Comparison of ENCODE assay signal across 1 cellular context in genomic region chr11:106461148-106461547, GRCh38.
TF ChIP-seq lines count a peak whose summit lies in the region.

No MANE protein-coding gene starts in this region.

TF ChIP-seq in A549, 52 proteins besides CTCF, POLR2A, EP300 and RAD21 (continued from another document):
- TF ChIP-seq REST (IDR thresholded peaks at IDR 0.05) (no peak), E2F6 (IDR thresholded peaks at IDR 0.05; ENCODE audit: borderline replicate concordance, low read depth) (no peak), USF2 (IDR thresholded peaks at IDR 0.05) (no peak), RNF2 (IDR thresholded peaks at IDR 0.05; ENCODE audit: borderline replicate concordance, low read depth) (no peak), CEBPB (IDR thresholded peaks at IDR 0.05) (no peak), HOXB13 (CRISPR knock-in tag; IDR thresholded peaks at IDR 0.05; ENCODE audit: low read depth) (no peak), KDM5A (IDR thresholded peaks at IDR 0.05) (no peak), NPAS2 (CRISPR knock-in tag; IDR thresholded peaks at IDR 0.05; ENCODE audit: borderline replicate concordance) (no peak), HES2 (IDR thresholded peaks at IDR 0.05) (no peak), ZSCAN20 (CRISPR knock-in tag; IDR thresholded peaks at IDR 0.05) (no peak), TP53 (CRISPR knock-in tag; IDR thresholded peaks at IDR 0.05) (no peak), NR3C1 (IDR thresholded peaks at IDR 0.05) (no peak), ZC3H11A (IDR thresholded peaks at IDR 0.05) (no peak), ZNF302 (CRISPR knock-in tag; IDR thresholded peaks at IDR 0.05) (no peak), MAFK (IDR thresholded peaks at IDR 0.05; ENCODE audit: partially characterized antibody) (no peak), ZFP36 (IDR thresholded peaks at IDR 0.05; ENCODE audit: borderline replicate concordance, partially characterized antibody) (no peak)
TF ChIP-seq in A549: peak in this region for 0.
